In genomic region chr11:76672431-76673163, GRCh38 we compare ENCODE assay signal across 8 cellular contexts. TPM values are rescaled to one million over a fixed set of nuclear protein-coding genes. Genes with fewer than 3 reads are reported as not detected.
DNase-seq lines count a peak whose midpoint lies in the region; ATAC-seq, FAIRE-seq and TF ChIP-seq lines count a peak whose summit lies in the region.

No MANE protein-coding gene starts in this region.

- TF ChIP-seq CTCF in fibroblast of pulmonary artery (IDR thresholded peaks at IDR 0.05; ENCODE audit: low read length, missing control alignments) (no peak), vagina (IDR thresholded peaks at IDR 0.05) (no peak)

- DNase-seq in RCC 7860 (ENCODE audit: low spot score) (peak; percentile 45), fibroblast of pulmonary artery (ENCODE audit: low read depth) (peak; percentile 27), vagina (ENCODE audit: extremely low spot score in 2 of 2) (no peak), foreskin melanocyte (no peak), NCI-H748 treated with DMSO at 0.1 percent for 48 hours (lab: John Stamatoyannopoulos, UW) (no peak), SIG-M5 (lab: John Stamatoyannopoulos, UW) (no peak)

- no peaks in the 10 kb centered on the region for H3K27me3 ChIP-seq in vagina

- peak overlapping the region; percentile 29 for H3K27ac ChIP-seq in vagina

- TF ChIP-seq POLR2A in vagina (IDR thresholded peaks at IDR 0.05): no peak

- intact Hi-C loops in vagina (cut with DNase I): loop anchor here (10.0 kb wide), 1 partner anchor 68 kb away; no protein-coding TSS in a partner anchor

- FAIRE-seq in RCC 7860 (lab: Jason Lieb, UNC): no peak

- H3K4me1 ChIP-seq in vagina: peaks cover 39% of the 10 kb centered on the region

- H3K4me3 ChIP-seq in fibroblast of pulmonary artery (replicated peaks; ENCODE audit: low read depth, low read length) (no peak overlapping the region), vagina (no peak overlapping the region)

- ATAC-seq in GM18858 (IDR thresholded peaks at IDR 0.05; ENCODE audit: unreplicated experiment) (peak; percentile 53), HG02642 (IDR thresholded peaks at IDR 0.05; ENCODE audit: poor library complexity, unreplicated experiment) (peak; percentile 50)

- no peaks in the 10 kb centered on the region for H3K9me3 ChIP-seq in vagina

- H3K36me3 ChIP-seq in vagina: no peaks in the 10 kb centered on the region

RNA-seq across cellular contexts. Expression of gene LRRC32, which starts 2.0 kb away (rescaled TPM):
- total RNA-seq in vagina: 66.3 TPM

Comparison
In these comparisons a context has a peak if more than half of its experiments do, and no peak if none do; other contexts are left out.
1. DNase-seq: peak in RCC 7860 (single experiment) and fibroblast of pulmonary artery (single experiment); none in vagina (0 of 2), foreskin melanocyte (single experiment), NCI-H748 treated with DMSO at 0.1 percent for 48 hours (single experiment) and SIG-M5 (single experiment).